Comparison of ENCODE assay signal across 15 cellular contexts in genomic region chr7:70589590-70589989, GRCh38.
"Had no signal": no experiment of that assay in that cellular context is flagged by ENCODE, and none has a peak within 500 bp of the region (broad histone marks: within the 10 kb centered on the region; RNA-seq: fewer than 3 reads in every experiment).

No MANE protein-coding gene starts in this region.

- H3K9me3 ChIP-seq: body of pancreas had no signal

- H3K27me3 ChIP-seq: body of pancreas had no signal

- H3K4me3 ChIP-seq: body of pancreas had no signal

- ATAC-seq: body of pancreas, sciatic nerve had no signal

- DNase-seq: activated CD4-positive, alpha-beta T cell treated with anti-CD3 and anti-CD28 coated beads, Interleukin-2, amount 10 ng/mL, durations not matched to agents 7 days and 5 days; activated CD8-positive, alpha-beta memory T cell treated with anti-CD3 and anti-CD28 coated beads for 24 hours; activated naive CD4-positive, alpha-beta T cell treated with anti-CD3 and anti-CD28 coated beads, Interleukin-2, amount 50 U/mL, for 16 hours; amniotic stem cell; body of pancreas; central memory CD4-positive, alpha-beta T cell; cortex of kidney; effector CD8-positive, alpha-beta T cell; islet precursor cell; mesenchymal stem cell; nephron progenitor cell; stimulated activated CD4-positive, alpha-beta T cell treated with anti-CD3 and anti-CD28 coated beads, Interleukin-2, amount 100 ng/mL, for 24 hours; stimulated activated naive CD4-positive, alpha-beta T cell; substantia nigra had no signal

- H3K27ac ChIP-seq: body of pancreas had no signal
